ENCODE assay signal across 17 cellular contexts in genomic region chr19:11281336-11282049, GRCh38. TPM values are rescaled to one million over a fixed set of nuclear protein-coding genes. Genes with fewer than 3 reads are reported as not detected.
A peak's percentile ranks its signal among the peaks of the same experiment; 100 is the strongest.
DNase-seq lines count a peak whose midpoint lies in the region; ATAC-seq lines count a peak whose summit lies in the region.
"Had no signal": no experiment of that assay in that cellular context is flagged by ENCODE, and none has a peak within 500 bp of the region (broad histone marks: within the 10 kb centered on the region; RNA-seq: fewer than 3 reads in every experiment).

No MANE protein-coding gene starts in this region.

- DNase-seq in activated CD8-positive, alpha-beta memory T cell treated with anti-CD3 and anti-CD28 coated beads, Interleukin-2, amount 10 ng/mL, durations not matched to agents 7 days and 5 days = no peak
- no peak for DNase-seq in activated CD8-positive, alpha-beta memory T cell treated with anti-CD3 and anti-CD28 coated beads for 24 hours
- peak; percentile 14 for DNase-seq in amniotic stem cell (lab: John Stamatoyannopoulos, UW)
- DNase-seq in hepatic stellate cell (ENCODE audit: low spot score) = peak; percentile 47
- no peak for DNase-seq in HuH-7 (ENCODE audit: low spot score)
- no peak for DNase-seq in amygdala (lab: John Stamatoyannopoulos, UW)
- DNase-seq: GF-D8, Karpas-422, NCI-H1105 treated with DMSO at 0.1 percent for 48 hours, NCI-H1694 treated with DMSO at 0.1 percent for 48 hours, NCI-H2107, NCI-H226, PC-9 had no signal

- peaks cover 4% of the 10 kb centered on the region for H3K36me3 Mint-ChIP-seq in activated CD8-positive, alpha-beta memory T cell treated with anti-CD3 and anti-CD28 coated beads, Interleukin-2, amount 10 ng/mL, durations not matched to agents 7 days and 5 days

- no peak overlapping the region for H3K4me3 Mint-ChIP-seq in activated CD8-positive, alpha-beta memory T cell treated with anti-CD3 and anti-CD28 coated beads, Interleukin-2, amount 10 ng/mL, durations not matched to agents 7 days and 5 days

- ATAC-seq in activated CD8-positive, alpha-beta memory T cell treated with anti-CD3 and anti-CD28 coated beads, Interleukin-2, amount 10 ng/mL, durations not matched to agents 7 days and 5 days = no peak
- no peak for ATAC-seq in HG02981 (IDR thresholded peaks at IDR 0.05; ENCODE audit: unreplicated experiment)
- ATAC-seq: HepG2 had no signal

- peaks cover 11% of the 10 kb centered on the region for H3K4me1 Mint-ChIP-seq in activated CD8-positive, alpha-beta memory T cell treated with anti-CD3 and anti-CD28 coated beads, Interleukin-2, amount 10 ng/mL, durations not matched to agents 7 days and 5 days

- H3K9me3 Mint-ChIP-seq in activated CD8-positive, alpha-beta memory T cell treated with anti-CD3 and anti-CD28 coated beads, Interleukin-2, amount 10 ng/mL, durations not matched to agents 7 days and 5 days (ENCODE audit: low read depth) = no peaks in the 10 kb centered on the region

- H3K27me3 Mint-ChIP-seq in activated CD8-positive, alpha-beta memory T cell treated with anti-CD3 and anti-CD28 coated beads, Interleukin-2, amount 10 ng/mL, durations not matched to agents 7 days and 5 days = peaks cover 71% of the 10 kb centered on the region

- CTCF ChIA-PET in activated CD8-positive, alpha-beta memory T cell treated with anti-CD3 and anti-CD28 coated beads, Interleukin-2, amount 10 ng/mL, durations not matched to agents 7 days and 5 days (lab: Charles Lee) = interaction anchor here (0.7 to 2.1 kb wide), 4 partner anchors 16 to 350 kb away, joined by 3 to 6 read pairs (median 5); partner anchors contain the start of genes ODAD3 and PRKCSH

- H3K27ac Mint-ChIP-seq in activated CD8-positive, alpha-beta memory T cell treated with anti-CD3 and anti-CD28 coated beads, Interleukin-2, amount 10 ng/mL, durations not matched to agents 7 days and 5 days = peak overlapping the region; percentile 5

RNA-seq across cellular contexts. Expression of gene TSPAN16, which starts 14.5 kb away (rescaled TPM):
- not detected for total RNA-seq in activated CD8-positive, alpha-beta memory T cell treated with anti-CD3 and anti-CD28 coated beads, Interleukin-2, amount 10 ng/mL, durations not matched to agents 7 days and 5 days
- total RNA-seq: Daoy, H1, HepG2, PC-9 had no signal

RNA-seq across cellular contexts. Expression of gene DOCK6, which starts 19.2 kb away (rescaled TPM):
- total RNA-seq in activated CD8-positive, alpha-beta memory T cell treated with anti-CD3 and anti-CD28 coated beads, Interleukin-2, amount 10 ng/mL, durations not matched to agents 7 days and 5 days = under 1 TPM; 0.58 to 0.70 TPM

RNA-seq across cellular contexts. Expression of gene ANGPTL8, which starts 42.1 kb away (rescaled TPM):
- total RNA-seq in activated CD8-positive, alpha-beta memory T cell treated with anti-CD3 and anti-CD28 coated beads, Interleukin-2, amount 10 ng/mL, durations not matched to agents 7 days and 5 days = not detected
- total RNA-seq: Daoy, H1, PC-9 had no signal

RNA-seq across cellular contexts. Expression of gene RAB3D, which starts 58.0 kb away (rescaled TPM):
- 1 to 10 TPM; 3.6 to 5.1 TPM for total RNA-seq in activated CD8-positive, alpha-beta memory T cell treated with anti-CD3 and anti-CD28 coated beads, Interleukin-2, amount 10 ng/mL, durations not matched to agents 7 days and 5 days

Comparison
In these comparisons a context has a peak if more than half of its experiments do, and no peak if none do; other contexts are left out.
1. DNase-seq: peak in amniotic stem cell (single experiment) and hepatic stellate cell (single experiment); none in activated CD8-positive, alpha-beta memory T cell treated with anti-CD3 and anti-CD28 coated beads, Interleukin-2, amount 10 ng/mL, durations not matched to agents 7 days and 5 days (single experiment), activated CD8-positive, alpha-beta memory T cell treated with anti-CD3 and anti-CD28 coated beads for 24 hours (single experiment), HuH-7 (single experiment) and amygdala (0 of 56).